ENCODE assay signal across 2 cellular contexts in the genomic region with DNA sequence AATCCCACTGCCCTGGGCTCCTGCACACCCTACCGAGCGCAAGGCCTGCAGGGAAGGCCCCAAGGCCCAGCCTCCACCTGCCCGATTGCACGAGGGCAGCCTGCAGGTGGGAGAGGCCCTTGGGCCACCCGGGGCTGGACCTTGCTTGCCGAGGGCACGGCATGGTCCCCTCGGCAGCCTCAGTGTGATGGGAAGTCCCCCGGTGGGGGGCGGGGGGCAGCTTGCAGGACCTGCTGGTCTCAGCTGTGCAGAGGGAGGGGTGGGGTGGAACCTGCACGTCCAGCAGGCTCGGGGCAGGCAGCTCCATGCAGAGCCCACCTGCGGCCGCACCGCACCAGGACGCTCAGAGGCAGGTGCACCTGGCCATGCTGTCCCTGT.
TF ChIP-seq lines count a peak whose summit lies in the region.

No MANE protein-coding gene starts in this region.

TF ChIP-seq in Ishikawa, 13 proteins besides CTCF, POLR2A, EP300 and RAD21:
- peak; percentile 55 for TF ChIP-seq MAX (IDR thresholded peaks at IDR 0.05)
- no peak for TF ChIP-seq EGR1 (IDR thresholded peaks at IDR 0.05)
- TF ChIP-seq TCF12 (IDR thresholded peaks at IDR 0.05; ENCODE audit: low read depth): peak; percentile 37; the same call in 1 of the 2 replicates
- TF ChIP-seq TAF1 (IDR thresholded peaks at IDR 0.05; ENCODE audit: low read depth): no peak

TF ChIP-seq in GM23338, 12 proteins besides CTCF, POLR2A, EP300 and RAD21:
- TF ChIP-seq ZNF114 (CRISPR knock-in tag; IDR thresholded peaks at IDR 0.05) (no peak), ZNF331 (CRISPR knock-in tag; IDR thresholded peaks at IDR 0.05; ENCODE audit: low read depth) (no peak), REST (IDR thresholded peaks at IDR 0.05; ENCODE audit: unreplicated experiment) (no peak), STAT1 (IDR thresholded peaks at IDR 0.05; ENCODE audit: unreplicated experiment) (no peak), CREB1 (CRISPR knock-in tag; IDR thresholded peaks at IDR 0.05; ENCODE audit: low read depth) (no peak), EZH2phosphoT487 (IDR thresholded peaks at IDR 0.05; ENCODE audit: unreplicated experiment) (no peak), POLR2AphosphoS5 (IDR thresholded peaks at IDR 0.05; ENCODE audit: low read depth) (no peak), JUNB (IDR thresholded peaks at IDR 0.05; ENCODE audit: unreplicated experiment) (no peak), NANOG (IDR thresholded peaks at IDR 0.05; ENCODE audit: borderline replicate concordance) (no peak), EZH2 (IDR thresholded peaks at IDR 0.05; ENCODE audit: low read depth, unreplicated experiment) (no peak)
- TF ChIP-seq, protein P1, sequence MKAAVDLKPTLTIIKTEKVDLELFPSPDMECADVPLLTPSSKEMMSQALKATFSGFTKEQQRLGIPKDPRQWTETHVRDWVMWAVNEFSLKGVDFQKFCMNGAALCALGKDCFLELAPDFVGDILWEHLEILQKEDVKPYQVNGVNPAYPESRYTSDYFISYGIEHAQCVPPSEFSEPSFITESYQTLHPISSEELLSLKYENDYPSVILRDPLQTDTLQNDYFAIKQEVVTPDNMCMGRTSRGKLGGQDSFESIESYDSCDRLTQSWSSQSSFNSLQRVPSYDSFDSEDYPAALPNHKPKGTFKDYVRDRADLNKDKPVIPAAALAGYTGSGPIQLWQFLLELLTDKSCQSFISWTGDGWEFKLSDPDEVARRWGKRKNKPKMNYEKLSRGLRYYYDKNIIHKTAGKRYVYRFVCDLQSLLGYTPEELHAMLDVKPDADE (IDR thresholded peaks at IDR 0.05): no peak
- TF ChIP-seq, protein P2, sequence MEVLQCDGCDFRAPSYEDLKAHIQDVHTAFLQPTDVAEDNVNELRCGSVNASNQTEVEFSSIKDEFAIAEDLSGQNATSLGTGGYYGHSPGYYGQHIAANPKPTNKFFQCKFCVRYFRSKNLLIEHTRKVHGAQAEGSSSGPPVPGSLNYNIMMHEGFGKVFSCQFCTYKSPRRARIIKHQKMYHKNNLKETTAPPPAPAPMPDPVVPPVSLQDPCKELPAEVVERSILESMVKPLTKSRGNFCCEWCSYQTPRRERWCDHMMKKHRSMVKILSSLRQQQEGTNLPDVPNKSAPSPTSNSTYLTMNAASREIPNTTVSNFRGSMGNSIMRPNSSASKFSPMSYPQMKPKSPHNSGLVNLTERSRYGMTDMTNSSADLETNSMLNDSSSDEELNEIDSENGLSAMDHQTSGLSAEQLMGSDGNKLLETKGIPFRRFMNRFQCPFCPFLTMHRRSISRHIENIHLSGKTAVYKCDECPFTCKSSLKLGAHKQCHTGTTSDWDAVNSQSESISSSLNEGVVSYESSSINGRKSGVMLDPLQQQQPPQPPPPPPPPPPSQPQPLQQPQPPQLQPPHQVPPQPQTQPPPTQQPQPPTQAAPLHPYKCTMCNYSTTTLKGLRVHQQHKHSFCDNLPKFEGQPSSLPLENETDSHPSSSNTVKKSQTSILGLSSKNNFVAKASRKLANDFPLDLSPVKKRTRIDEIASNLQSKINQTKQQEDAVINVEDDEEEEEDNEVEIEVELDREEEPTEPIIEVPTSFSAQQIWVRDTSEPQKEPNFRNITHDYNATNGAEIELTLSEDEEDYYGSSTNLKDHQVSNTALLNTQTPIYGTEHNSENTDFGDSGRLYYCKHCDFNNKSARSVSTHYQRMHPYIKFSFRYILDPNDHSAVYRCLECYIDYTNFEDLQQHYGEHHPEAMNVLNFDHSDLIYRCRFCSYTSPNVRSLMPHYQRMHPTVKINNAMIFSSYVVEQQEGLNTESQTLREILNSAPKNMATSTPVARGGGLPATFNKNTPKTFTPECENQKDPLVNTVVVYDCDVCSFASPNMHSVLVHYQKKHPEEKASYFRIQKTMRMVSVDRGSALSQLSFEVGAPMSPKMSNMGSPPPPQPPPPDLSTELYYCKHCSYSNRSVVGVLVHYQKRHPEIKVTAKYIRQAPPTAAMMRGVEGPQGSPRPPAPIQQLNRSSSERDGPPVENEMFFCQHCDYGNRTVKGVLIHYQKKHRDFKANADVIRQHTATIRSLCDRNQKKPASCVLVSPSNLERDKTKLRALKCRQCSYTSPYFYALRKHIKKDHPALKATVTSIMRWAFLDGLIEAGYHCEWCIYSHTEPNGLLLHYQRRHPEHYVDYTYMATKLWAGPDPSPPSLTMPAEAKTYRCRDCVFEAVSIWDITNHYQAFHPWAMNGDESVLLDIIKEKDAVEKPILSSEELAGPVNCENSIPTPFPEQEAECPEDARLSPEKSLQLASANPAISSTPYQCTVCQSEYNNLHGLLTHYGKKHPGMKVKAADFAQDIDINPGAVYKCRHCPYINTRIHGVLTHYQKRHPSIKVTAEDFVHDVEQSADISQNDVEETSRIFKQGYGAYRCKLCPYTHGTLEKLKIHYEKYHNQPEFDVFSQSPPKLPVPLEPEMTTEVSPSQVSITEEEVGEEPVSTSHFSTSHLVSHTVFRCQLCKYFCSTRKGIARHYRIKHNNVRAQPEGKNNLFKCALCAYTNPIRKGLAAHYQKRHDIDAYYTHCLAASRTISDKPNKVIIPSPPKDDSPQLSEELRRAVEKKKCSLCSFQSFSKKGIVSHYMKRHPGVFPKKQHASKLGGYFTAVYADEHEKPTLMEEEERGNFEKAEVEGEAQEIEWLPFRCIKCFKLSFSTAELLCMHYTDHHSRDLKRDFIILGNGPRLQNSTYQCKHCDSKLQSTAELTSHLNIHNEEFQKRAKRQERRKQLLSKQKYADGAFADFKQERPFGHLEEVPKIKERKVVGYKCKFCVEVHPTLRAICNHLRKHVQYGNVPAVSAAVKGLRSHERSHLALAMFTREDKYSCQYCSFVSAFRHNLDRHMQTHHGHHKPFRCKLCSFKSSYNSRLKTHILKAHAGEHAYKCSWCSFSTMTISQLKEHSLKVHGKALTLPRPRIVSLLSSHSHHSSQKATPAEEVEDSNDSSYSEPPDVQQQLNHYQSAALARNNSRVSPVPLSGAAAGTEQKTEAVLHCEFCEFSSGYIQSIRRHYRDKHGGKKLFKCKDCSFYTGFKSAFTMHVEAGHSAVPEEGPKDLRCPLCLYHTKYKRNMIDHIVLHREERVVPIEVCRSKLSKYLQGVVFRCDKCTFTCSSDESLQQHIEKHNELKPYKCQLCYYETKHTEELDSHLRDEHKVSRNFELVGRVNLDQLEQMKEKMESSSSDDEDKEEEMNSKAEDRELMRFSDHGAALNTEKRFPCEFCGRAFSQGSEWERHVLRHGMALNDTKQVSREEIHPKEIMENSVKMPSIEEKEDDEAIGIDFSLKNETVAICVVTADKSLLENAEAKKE (CRISPR knock-in tag; IDR thresholded peaks at IDR 0.05): no peak
